8 cellular contexts compared by ENCODE assay signal in the genomic region with DNA sequence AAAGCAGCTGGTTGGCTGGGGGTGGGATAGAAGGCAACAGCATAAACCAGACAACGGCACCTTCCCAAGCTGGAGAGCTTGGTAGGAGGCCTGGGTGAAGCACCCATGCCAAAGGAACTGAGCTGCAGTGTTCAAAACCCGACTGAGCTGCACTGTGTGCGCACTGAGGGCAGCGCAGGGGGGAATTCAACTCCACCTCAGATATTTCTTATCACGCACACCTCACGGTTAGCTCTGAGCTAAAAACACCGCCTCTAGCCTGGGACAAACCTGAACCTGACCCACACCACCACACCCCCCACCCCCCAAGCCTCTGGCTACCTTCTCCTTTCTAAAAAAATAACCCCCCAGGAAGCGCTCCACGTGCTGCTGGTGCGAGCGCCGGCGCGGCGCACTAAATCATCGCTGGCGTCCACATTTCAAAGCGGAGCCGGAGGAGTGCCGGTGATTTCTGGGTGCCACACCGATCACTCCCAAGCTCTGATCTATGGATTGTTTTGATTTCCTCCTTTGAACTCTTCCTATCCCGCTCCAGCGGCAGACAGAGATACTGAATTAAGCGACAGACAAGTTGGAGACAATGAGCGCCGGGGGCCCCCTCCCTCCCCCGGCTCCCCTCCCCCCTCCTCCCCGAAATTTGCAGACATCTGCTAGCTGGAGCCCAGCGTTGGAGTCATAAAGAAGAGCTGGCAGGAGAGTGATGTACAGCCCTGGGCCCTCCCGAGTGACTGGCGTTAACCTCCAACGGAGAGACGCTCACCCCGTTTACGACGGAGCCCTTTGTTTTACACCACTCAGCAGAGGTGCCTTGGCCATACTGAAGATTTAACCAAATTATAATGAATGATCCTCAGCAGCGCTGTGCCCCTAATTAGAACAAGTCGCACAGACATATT.
DNase-seq lines count a peak whose midpoint lies in the region; ATAC-seq, FAIRE-seq and TF ChIP-seq lines count a peak whose summit lies in the region.

No MANE protein-coding gene starts in this region.

- no peak for FAIRE-seq in GM12892 (lab: Jason Lieb, UNC)

- peaks cover 8 to 14% (median 11%) of the 10 kb centered on the region in 3 donors for H3K27me3 ChIP-seq in skeletal muscle tissue (ENCODE audit: control insufficient read depth in 3 of 3, insufficient read depth in 3 of 3, low read length in 3 of 3)

- H3K9ac ChIP-seq in skeletal muscle tissue (ENCODE audit: low read depth in 1 of 3, low read length in 3 of 3): peak overlapping the region; percentile 24 to 68 (median 60)

- H3K4me3 Mint-ChIP-seq in WTC11: peak overlapping the region; percentile 85

- no peak overlapping the region for H3K27ac Mint-ChIP-seq in WTC11

- TF ChIP-seq POLR2A in GM12892 (IDR thresholded peaks at IDR 0.05; ENCODE audit: low read depth, low read length): no peak

- ATAC-seq in WTC11: peak; percentile 73
- no peak for ATAC-seq in HG03565 (IDR thresholded peaks at IDR 0.05; ENCODE audit: unreplicated experiment)

- H3K9me3 ChIP-seq in skeletal muscle tissue (ENCODE audit: control insufficient read depth in 3 of 3, low read length in 3 of 3): no peaks in the 10 kb centered on the region

- peaks cover 9% of the 10 kb centered on the region for H3K4me1 Mint-ChIP-seq in WTC11

- peak; percentile 51 for DNase-seq in NCI-H1092 treated with DMSO at 0.1 percent for 48 hours (lab: John Stamatoyannopoulos, UW)
- no peak for DNase-seq in NCI-H1092 (lab: John Stamatoyannopoulos, UW)
- DNase-seq in WTC11 (ENCODE audit: low spot score): peak; percentile 21
- DNase-seq in middle frontal gyrus (ENCODE audit: extremely low spot score, low spot score): no peak
- DNase-seq in GM12892 (ENCODE audit: insufficient read length): no peak

- H3K36me3 Mint-ChIP-seq in WTC11: no peaks in the 10 kb centered on the region

- no peaks in the 10 kb centered on the region; the same call in 1 of the 2 replicates for H3K27me3 Mint-ChIP-seq in WTC11 (ENCODE audit: low read depth)

- CTCF ChIA-PET in WTC11 (lab: Charles Lee): interaction anchor here (0.6 to 3.1 kb wide), 29 partner anchors 8 to 480 kb away, joined by 3 to 47 read pairs (median 3); a partner anchor contains a TSS

- peaks cover 6 to 11% (median 6%) of the 10 kb centered on the region in 3 donors for H3K4me1 ChIP-seq in skeletal muscle tissue (ENCODE audit: control insufficient read depth in 3 of 3, insufficient read depth in 3 of 3, low read length in 3 of 3)

- no peaks in the 10 kb centered on the region for H3K9me3 Mint-ChIP-seq in WTC11

- H3K36me3 ChIP-seq in skeletal muscle tissue (ENCODE audit: control insufficient read depth in 3 of 3, insufficient read depth in 3 of 3, low read length in 3 of 3): no peaks in the 10 kb centered on the region

- POLR2A ChIA-PET in WTC11 (lab: Charles Lee): interaction anchor here (0.5 to 0.8 kb wide), 2 partner anchors 60 to 85 kb away, joined by 4 to 9 read pairs; a partner anchor contains a TSS

- no peak overlapping the region for H3K27ac ChIP-seq in skeletal muscle tissue (ENCODE audit: low read depth, low read length)

- TF ChIP-seq CTCF in WTC11 (IDR thresholded peaks at IDR 0.05): no peak

- H3K4me3 ChIP-seq in iPS-11a (ENCODE audit: low read depth, low read length) (peak overlapping the region; percentile 44), skeletal muscle tissue (ENCODE audit: low read length in 3 of 3) (peak overlapping the region; percentile 44 to 72 (median 68))

TF ChIP-seq in WTC11, 78 proteins besides CTCF, POLR2A, EP300 and RAD21:
- TF ChIP-seq, protein P1, sequence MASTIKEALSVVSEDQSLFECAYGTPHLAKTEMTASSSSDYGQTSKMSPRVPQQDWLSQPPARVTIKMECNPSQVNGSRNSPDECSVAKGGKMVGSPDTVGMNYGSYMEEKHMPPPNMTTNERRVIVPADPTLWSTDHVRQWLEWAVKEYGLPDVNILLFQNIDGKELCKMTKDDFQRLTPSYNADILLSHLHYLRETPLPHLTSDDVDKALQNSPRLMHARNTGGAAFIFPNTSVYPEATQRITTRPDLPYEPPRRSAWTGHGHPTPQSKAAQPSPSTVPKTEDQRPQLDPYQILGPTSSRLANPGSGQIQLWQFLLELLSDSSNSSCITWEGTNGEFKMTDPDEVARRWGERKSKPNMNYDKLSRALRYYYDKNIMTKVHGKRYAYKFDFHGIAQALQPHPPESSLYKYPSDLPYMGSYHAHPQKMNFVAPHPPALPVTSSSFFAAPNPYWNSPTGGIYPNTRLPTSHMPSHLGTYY (CRISPR knock-in tag; IDR thresholded peaks at IDR 0.05): no peak
- TF ChIP-seq, protein P2, sequence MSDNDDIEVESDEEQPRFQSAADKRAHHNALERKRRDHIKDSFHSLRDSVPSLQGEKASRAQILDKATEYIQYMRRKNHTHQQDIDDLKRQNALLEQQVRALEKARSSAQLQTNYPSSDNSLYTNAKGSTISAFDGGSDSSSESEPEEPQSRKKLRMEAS (CRISPR knock-in tag; IDR thresholded peaks at IDR 0.05): peak; percentile 59; the same call in 1 of the 2 replicates

Comparison
In these comparisons a context has a peak if more than half of its experiments do, and no peak if none do; other contexts are left out.
1. DNase-seq: peak in NCI-H1092 treated with DMSO at 0.1 percent for 48 hours (single experiment) and WTC11 (single experiment); none in NCI-H1092 (single experiment), middle frontal gyrus (single experiment) and GM12892 (single experiment).